In the genomic region with DNA sequence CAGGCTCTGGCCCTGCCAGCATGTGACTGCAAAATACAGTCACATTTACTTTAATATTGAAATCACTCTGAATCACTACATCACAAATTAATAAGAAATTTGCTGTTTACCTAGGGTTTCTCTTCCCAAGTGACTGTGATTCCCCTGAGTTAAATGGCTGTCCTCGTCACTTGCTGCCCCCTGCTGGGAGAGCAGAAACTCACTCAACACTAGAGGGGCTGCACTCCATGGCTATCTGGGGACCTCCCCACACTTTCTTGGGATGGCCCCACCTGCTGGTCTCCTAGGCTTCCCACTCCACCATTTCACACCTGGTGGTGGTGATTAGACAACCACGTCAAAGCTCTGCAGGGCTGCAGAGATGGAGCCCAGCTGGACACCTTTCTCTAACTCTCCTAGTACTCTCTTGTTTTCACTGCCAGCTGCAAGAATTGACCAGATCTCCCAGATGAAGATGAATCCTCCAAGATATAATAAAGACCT, we compare ENCODE assay signal across 8 cellular contexts.
A peak's percentile ranks its signal among the peaks of the same experiment; 100 is the strongest.
DNase-seq lines count a peak whose midpoint lies in the region; ATAC-seq and TF ChIP-seq lines count a peak whose summit lies in the region.

No MANE protein-coding gene starts in this region.

- H3K36me3 ChIP-seq in SJCRH30, result no peaks in the 10 kb centered on the region
- H3K36me3 ChIP-seq in ovary, result no peaks in the 10 kb centered on the region

- peak; percentile 78 for DNase-seq in DMS 273 (lab: John Stamatoyannopoulos, UW; ENCODE audit: unreplicated experiment)
- peak; percentile 67 to 82 for DNase-seq in SJCRH30
- peak; percentile 63 for DNase-seq in activated gamma-delta T cell treated with anti-CD3 and anti-CD28 coated beads, Interleukin-2, amount 50 U/mL, for 16 hours (ENCODE audit: low read depth)
- peak; percentile 78 for DNase-seq in iPS DF 4.7 (ENCODE audit: extremely low read depth, low spot score)
- DNase-seq in stimulated activated CD8-positive, alpha-beta memory T cell treated with anti-CD3 and anti-CD28 coated beads, Interleukin-12 subunit alpha, Interleukin-12 subunit beta, amount 100 ng/mL, for 4 hours (ENCODE audit: low read depth), result peak; percentile 60
- DNase-seq in mucosa of gallbladder (ENCODE audit: low spot score), result no peak
- no peak for DNase-seq in ovary

- H3K27me3 ChIP-seq in SJCRH30 (no peaks in the 10 kb centered on the region), ovary (no peaks in the 10 kb centered on the region)

- no peak for TF ChIP-seq CTCF in ovary (IDR thresholded peaks at IDR 0.05)

- H3K9me3 ChIP-seq in SJCRH30 (replicated peaks) (no peaks in the 10 kb centered on the region; the same call in 1 of the 2 replicates), ovary (no peaks in the 10 kb centered on the region)

- no peak for TF ChIP-seq EP300 in ovary (IDR thresholded peaks at IDR 0.05)

- H3K4me1 ChIP-seq in SJCRH30, result no peaks in the 10 kb centered on the region
- H3K4me1 ChIP-seq in ovary (ENCODE audit: insufficient read depth), result no peaks in the 10 kb centered on the region

- intact Hi-C loops in ovary (cut with DNase I), result no loop called here

- no peak overlapping the region for H3K27ac ChIP-seq in SJCRH30
- no peak overlapping the region for H3K27ac ChIP-seq in ovary

- WGBS in ovary, 3 donors, result 64 to 69% (median 68%) methylated on average over 2 of the region's 2 CpGs

- H3K4me3 ChIP-seq in SJCRH30 (no peak overlapping the region), ovary (no peak overlapping the region)

- peak; percentile 57 for ATAC-seq in HG02885 (IDR thresholded peaks at IDR 0.05; ENCODE audit: poor library complexity, unreplicated experiment)

- TF ChIP-seq POLR2A in ovary (IDR thresholded peaks at IDR 0.05), result no peak

Comparison
In these comparisons a context has a peak if more than half of its experiments do, and no peak if none do; other contexts are left out.
1. DNase-seq: peak in DMS 273 (single experiment), SJCRH30 (2 of 2), activated gamma-delta T cell treated with anti-CD3 and anti-CD28 coated beads, Interleukin-2, amount 50 U/mL, for 16 hours (single experiment), iPS DF 4.7 (single experiment) and stimulated activated CD8-positive, alpha-beta memory T cell treated with anti-CD3 and anti-CD28 coated beads, Interleukin-12 subunit alpha, Interleukin-12 subunit beta, amount 100 ng/mL, for 4 hours (single experiment); none in mucosa of gallbladder (single experiment) and ovary (0 of 5).